Comparison of ENCODE assay signal across 4 cellular contexts in the genomic region with DNA sequence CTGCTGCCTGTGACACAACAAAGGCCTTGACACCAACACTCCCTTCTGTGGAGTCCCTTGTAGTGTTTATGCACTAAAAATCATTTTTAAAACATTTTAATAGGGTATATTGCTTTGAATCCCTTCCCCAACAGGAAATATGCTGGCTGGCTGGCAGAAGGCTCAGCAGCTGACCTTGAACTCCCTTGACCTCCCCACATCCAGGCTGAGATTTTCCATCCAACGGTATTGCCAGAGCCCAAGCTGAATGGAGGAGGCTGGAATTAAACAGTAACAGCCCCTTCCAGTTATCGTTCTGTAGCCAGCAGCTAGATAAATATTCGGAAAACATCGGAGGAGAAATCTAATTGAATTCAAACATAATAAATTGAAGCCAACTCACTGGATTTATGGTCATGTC. TPM values are rescaled to one million over a fixed set of nuclear protein-coding genes. Genes with fewer than 3 reads are reported as not detected.
"Had no signal": no experiment of that assay in that cellular context is flagged by ENCODE, and none has a peak within 500 bp of the region (broad histone marks: within the 10 kb centered on the region; RNA-seq: fewer than 3 reads in every experiment).

No MANE protein-coding gene starts in this region.

RNA-seq across cellular contexts. Expression of a gene that starts 44.0 kb away (rescaled TPM):
- total RNA-seq: K562, PC-3, Peyer's patch had no signal
- polyA plus RNA-seq: K562 had no signal

RNA-seq across cellular contexts. Expression of a gene that starts 46.2 kb away (rescaled TPM):
- total RNA-seq: K562, PC-3, Right ventricle myocardium superior had no signal
- polyA plus RNA-seq: K562 had no signal
